8 cellular contexts compared by ENCODE assay signal in genomic region chr12:132593938-132594358, GRCh38. TPM values are rescaled to one million over a fixed set of nuclear protein-coding genes. Genes with fewer than 3 reads are reported as not detected.
A peak's percentile ranks its signal among the peaks of the same experiment; 100 is the strongest.
DNase-seq lines count a peak whose midpoint lies in the region; ATAC-seq and TF ChIP-seq lines count a peak whose summit lies in the region.

No MANE protein-coding gene starts in this region.

- TF ChIP-seq CTCF in fibroblast of pulmonary artery (IDR thresholded peaks at IDR 0.05; ENCODE audit: low read length, missing control alignments) = no peak

- H3K36me3 Mint-ChIP-seq in natural killer cell treated with Interleukin-12 subunit alpha and Interleukin-12 subunit beta and Interleukin-15 and Interleukin-18, amount 100 ng/mL, for 72 hours = no peaks in the 10 kb centered on the region

- no peaks in the 10 kb centered on the region for H3K9me3 Mint-ChIP-seq in natural killer cell treated with Interleukin-12 subunit alpha and Interleukin-12 subunit beta and Interleukin-15 and Interleukin-18, amount 100 ng/mL, for 72 hours

- DNase-seq in DMS 273 (lab: John Stamatoyannopoulos, UW; ENCODE audit: unreplicated experiment) = peak; percentile 94
- DNase-seq in H4 (ENCODE audit: low spot score) = peak; percentile 84
- peak; percentile 99 for DNase-seq in NCI-H187 treated with DMSO at 0.1 percent for 48 hours (lab: John Stamatoyannopoulos, UW)
- DNase-seq in UCSD-AML1 (lab: John Stamatoyannopoulos, UW; ENCODE audit: unreplicated experiment) = peak; percentile 76
- DNase-seq in fibroblast of pulmonary artery (ENCODE audit: low read depth) = peak; percentile 86
- DNase-seq in natural killer cell treated with Interleukin-12 subunit alpha and Interleukin-12 subunit beta and Interleukin-15 and Interleukin-18, amount 100 ng/mL, for 72 hours (ENCODE audit: low spot score) = no peak
- DNase-seq in KG1 (lab: John Stamatoyannopoulos, UW) = no peak
- no peak for DNase-seq in central memory CD4-positive, alpha-beta T cell

- peaks cover 14 to 18% of the 10 kb centered on the region in 2 donors for H3K4me1 Mint-ChIP-seq in natural killer cell treated with Interleukin-12 subunit alpha and Interleukin-12 subunit beta and Interleukin-15 and Interleukin-18, amount 100 ng/mL, for 72 hours (ENCODE audit: low read depth in 2 of 2)

- no peak overlapping the region for H3K4me3 ChIP-seq in fibroblast of pulmonary artery (replicated peaks; ENCODE audit: low read depth, low read length)

- no peak overlapping the region for H3K4me3 Mint-ChIP-seq in natural killer cell treated with Interleukin-12 subunit alpha and Interleukin-12 subunit beta and Interleukin-15 and Interleukin-18, amount 100 ng/mL, for 72 hours

- no peak overlapping the region for H3K27ac Mint-ChIP-seq in natural killer cell treated with Interleukin-12 subunit alpha and Interleukin-12 subunit beta and Interleukin-15 and Interleukin-18, amount 100 ng/mL, for 72 hours

- peaks cover 11 to 17% of the 10 kb centered on the region in 2 donors for H3K27me3 Mint-ChIP-seq in natural killer cell treated with Interleukin-12 subunit alpha and Interleukin-12 subunit beta and Interleukin-15 and Interleukin-18, amount 100 ng/mL, for 72 hours

- ATAC-seq in natural killer cell treated with Interleukin-12 subunit alpha and Interleukin-12 subunit beta and Interleukin-15 and Interleukin-18, amount 100 ng/mL, for 72 hours = peak; percentile 64 to 82

RNA-seq across cellular contexts. Expression of gene LRCOL1, which starts 16.4 kb away (rescaled TPM):
- not detected in 2 replicates for total RNA-seq in H4 (2014; rRNA removed; shearing (Covaris generic))
- total RNA-seq in natural killer cell treated with Interleukin-12 subunit alpha and Interleukin-12 subunit beta and Interleukin-15 and Interleukin-18, amount 100 ng/mL, for 72 hours = not detected

RNA-seq across cellular contexts. Expression of gene P2RX2, which starts 24.6 kb away (rescaled TPM):
- total RNA-seq in H4 (2014; rRNA removed; shearing (Covaris generic)) = not detected in 2 replicates
- not detected for total RNA-seq in natural killer cell treated with Interleukin-12 subunit alpha and Interleukin-12 subunit beta and Interleukin-15 and Interleukin-18, amount 100 ng/mL, for 72 hours

Comparison
In these comparisons a context has a peak if more than half of its experiments do, and no peak if none do; other contexts are left out.
1. DNase-seq: peak in DMS 273 (single experiment), H4 (single experiment), NCI-H187 treated with DMSO at 0.1 percent for 48 hours (single experiment), UCSD-AML1 (single experiment) and fibroblast of pulmonary artery (single experiment); none in natural killer cell treated with Interleukin-12 subunit alpha and Interleukin-12 subunit beta and Interleukin-15 and Interleukin-18, amount 100 ng/mL, for 72 hours (single experiment), KG1 (single experiment) and central memory CD4-positive, alpha-beta T cell (single experiment).